In the genomic region with DNA sequence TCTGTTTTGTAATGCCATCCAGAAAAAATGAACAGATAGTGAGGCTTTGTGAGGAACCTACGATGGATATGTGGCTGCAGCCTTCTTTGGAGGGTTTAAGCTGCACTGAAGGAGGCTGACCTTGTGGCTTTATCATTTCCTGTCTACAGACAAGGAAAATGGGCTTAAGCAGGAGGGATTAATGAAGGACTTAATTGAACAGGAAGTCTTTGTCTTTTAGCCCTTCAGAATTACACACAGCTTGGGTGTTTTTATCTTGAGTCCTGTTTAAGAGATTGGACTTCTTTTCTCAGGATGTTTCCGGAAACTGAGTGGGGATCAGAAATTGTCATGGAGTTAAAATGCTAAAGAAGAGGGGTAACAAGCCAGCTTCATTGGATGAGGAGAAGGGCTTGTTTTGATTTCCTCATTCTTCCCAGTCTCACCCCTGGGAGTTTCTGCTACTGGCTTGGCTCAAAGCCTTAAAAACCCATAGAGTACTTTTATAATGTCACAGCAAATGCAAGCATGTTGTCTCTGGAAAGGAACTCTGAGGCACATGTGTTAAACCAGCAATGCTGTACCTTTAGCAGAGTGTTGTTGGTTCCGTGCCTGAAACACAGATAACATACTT, we compare ENCODE assay signal across 12 cellular contexts.
DNase-seq lines count a peak whose midpoint lies in the region; ATAC-seq and TF ChIP-seq lines count a peak whose summit lies in the region.
"Had no signal": no experiment of that assay in that cellular context is flagged by ENCODE, and none has a peak within 500 bp of the region (broad histone marks: within the 10 kb centered on the region; RNA-seq: fewer than 3 reads in every experiment).

No MANE protein-coding gene starts in this region.

- peaks cover 74% of the 10 kb centered on the region for H3K4me1 Mint-ChIP-seq in activated CD4-positive, alpha-beta T cell treated with anti-CD3 and anti-CD28 coated beads for 36 hours
- H3K4me1 Mint-ChIP-seq in activated naive CD8-positive, alpha-beta T cell (ENCODE audit: low read depth), result peaks cover 79% of the 10 kb centered on the region
- H3K4me1 Mint-ChIP-seq in nephron progenitor cell, result peaks cover 88% of the 10 kb centered on the region

- ATAC-seq in activated CD4-positive, alpha-beta T cell treated with anti-CD3 and anti-CD28 coated beads for 36 hours, result no peak
- ATAC-seq in HG03354 (IDR thresholded peaks at IDR 0.05; ENCODE audit: poor library complexity, severe bottlenecking, unreplicated experiment), result no peak

- H3K9me3 Mint-ChIP-seq in activated CD4-positive, alpha-beta T cell treated with anti-CD3 and anti-CD28 coated beads for 36 hours (ENCODE audit: low read depth), result no peaks in the 10 kb centered on the region
- H3K9me3 Mint-ChIP-seq in activated naive CD8-positive, alpha-beta T cell (ENCODE audit: low read depth), result no peaks in the 10 kb centered on the region
- H3K9me3 Mint-ChIP-seq in nephron progenitor cell, result peaks cover 12% of the 10 kb centered on the region

- POLR2A ChIA-PET in activated CD4-positive, alpha-beta T cell treated with anti-CD3 and anti-CD28 coated beads for 36 hours (lab: Charles Lee), result interaction anchor here (0.7 kb wide), 1 partner anchor 526 kb away, joined by 3 read pairs; no protein-coding TSS in a partner anchor

- H3K27me3 Mint-ChIP-seq in activated CD4-positive, alpha-beta T cell treated with anti-CD3 and anti-CD28 coated beads for 36 hours, result no peaks in the 10 kb centered on the region
- H3K27me3 Mint-ChIP-seq in activated naive CD8-positive, alpha-beta T cell, result no peaks in the 10 kb centered on the region
- H3K27me3 Mint-ChIP-seq in nephron progenitor cell (ENCODE audit: low read depth, poor library complexity), result no peaks in the 10 kb centered on the region

- TF ChIP-seq CTCF in nephron progenitor cell (IDR thresholded peaks at IDR 0.05), result no peak

- peaks cover 19% of the 10 kb centered on the region for H3K36me3 Mint-ChIP-seq in activated CD4-positive, alpha-beta T cell treated with anti-CD3 and anti-CD28 coated beads for 36 hours (ENCODE audit: low read depth)
- H3K36me3 Mint-ChIP-seq in activated naive CD8-positive, alpha-beta T cell, result peaks cover 5% of the 10 kb centered on the region
- peaks cover 13% of the 10 kb centered on the region for H3K36me3 Mint-ChIP-seq in nephron progenitor cell (ENCODE audit: low read depth)

- DNase-seq in activated CD4-positive, alpha-beta T cell treated with anti-CD3 and anti-CD28 coated beads for 36 hours, result no peak
- no peak for DNase-seq in activated CD4-positive, alpha-beta T cell treated with anti-CD3 and anti-CD28 coated beads, Interleukin-2, amount 50 U/mL, for 4 hours
- DNase-seq in Kasumi-1 (lab: John Stamatoyannopoulos, UW) (peak; percentile 26 to 45), nephron progenitor cell (no peak), NCI-H2081 treated with DMSO at 0.1 percent for 48 hours (lab: John Stamatoyannopoulos, UW) (no peak), HT-29 (ENCODE audit: low spot score) (no peak)
- DNase-seq: ACHN, kidney, NCI-H187 treated with DMSO at 0.1 percent for 48 hours, posterior cingulate gyrus had no signal

- CTCF ChIA-PET in activated CD4-positive, alpha-beta T cell treated with anti-CD3 and anti-CD28 coated beads for 36 hours (lab: Charles Lee), result interaction anchor here (0.6 to 1.3 kb wide), 5 partner anchors 17 to 759 kb away, joined by 3 to 4 read pairs (median 3); no protein-coding TSS in a partner anchor

- H3K27ac Mint-ChIP-seq in activated CD4-positive, alpha-beta T cell treated with anti-CD3 and anti-CD28 coated beads for 36 hours, result peak overlapping the region; percentile 81
- peak overlapping the region; percentile 64 for H3K27ac Mint-ChIP-seq in activated naive CD8-positive, alpha-beta T cell
- H3K27ac Mint-ChIP-seq in nephron progenitor cell, result peak overlapping the region; percentile 70

- intact Hi-C loops in activated CD4-positive, alpha-beta T cell treated with anti-CD3 and anti-CD28 coated beads for 36 hours (cut with DNase I, micrococcal nuclease), result loop anchor here (2.0 to 5.0 kb wide), 5 partner anchors 112 to 1227 kb away; a partner anchor contains a TSS

- no peak overlapping the region for H3K4me3 Mint-ChIP-seq in activated CD4-positive, alpha-beta T cell treated with anti-CD3 and anti-CD28 coated beads for 36 hours
- peak overlapping the region; percentile 27 for H3K4me3 Mint-ChIP-seq in activated naive CD8-positive, alpha-beta T cell
- no peak overlapping the region for H3K4me3 Mint-ChIP-seq in nephron progenitor cell

Comparison
In these comparisons a context has a peak if more than half of its experiments do, and no peak if none do; other contexts are left out.
1. DNase-seq: peak in Kasumi-1 (2 of 2); none in activated CD4-positive, alpha-beta T cell treated with anti-CD3 and anti-CD28 coated beads for 36 hours (single experiment), activated CD4-positive, alpha-beta T cell treated with anti-CD3 and anti-CD28 coated beads, Interleukin-2, amount 50 U/mL, for 4 hours (0 of 2), nephron progenitor cell (single experiment), NCI-H2081 treated with DMSO at 0.1 percent for 48 hours (single experiment) and HT-29 (single experiment).
2. Peak in every context shown above with its lines, with median percentiles within 50 percentile points of each other: H3K27ac Mint-ChIP-seq.